ENCODE assay signal across 1 cellular context in genomic region chr4:184433258-184433892, GRCh38.
TF ChIP-seq lines count a peak whose summit lies in the region.

No MANE protein-coding gene starts in this region.

TF ChIP-seq in WTC11, 78 proteins besides CTCF, POLR2A, EP300 and RAD21 (continued from another document):
- TF ChIP-seq PREB (CRISPR knock-in tag; IDR thresholded peaks at IDR 0.05; ENCODE audit: borderline replicate concordance) = no peak
- TF ChIP-seq CREB1 (CRISPR knock-in tag; IDR thresholded peaks at IDR 0.05) = no peak
- TF ChIP-seq, protein P1, sequence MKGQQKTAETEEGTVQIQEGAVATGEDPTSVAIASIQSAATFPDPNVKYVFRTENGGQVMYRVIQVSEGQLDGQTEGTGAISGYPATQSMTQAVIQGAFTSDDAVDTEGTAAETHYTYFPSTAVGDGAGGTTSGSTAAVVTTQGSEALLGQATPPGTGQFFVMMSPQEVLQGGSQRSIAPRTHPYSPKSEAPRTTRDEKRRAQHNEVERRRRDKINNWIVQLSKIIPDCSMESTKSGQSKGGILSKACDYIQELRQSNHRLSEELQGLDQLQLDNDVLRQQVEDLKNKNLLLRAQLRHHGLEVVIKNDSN (CRISPR knock-in tag; IDR thresholded peaks at IDR 0.05) = no peak
- TF ChIP-seq, protein P2, sequence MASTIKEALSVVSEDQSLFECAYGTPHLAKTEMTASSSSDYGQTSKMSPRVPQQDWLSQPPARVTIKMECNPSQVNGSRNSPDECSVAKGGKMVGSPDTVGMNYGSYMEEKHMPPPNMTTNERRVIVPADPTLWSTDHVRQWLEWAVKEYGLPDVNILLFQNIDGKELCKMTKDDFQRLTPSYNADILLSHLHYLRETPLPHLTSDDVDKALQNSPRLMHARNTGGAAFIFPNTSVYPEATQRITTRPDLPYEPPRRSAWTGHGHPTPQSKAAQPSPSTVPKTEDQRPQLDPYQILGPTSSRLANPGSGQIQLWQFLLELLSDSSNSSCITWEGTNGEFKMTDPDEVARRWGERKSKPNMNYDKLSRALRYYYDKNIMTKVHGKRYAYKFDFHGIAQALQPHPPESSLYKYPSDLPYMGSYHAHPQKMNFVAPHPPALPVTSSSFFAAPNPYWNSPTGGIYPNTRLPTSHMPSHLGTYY (CRISPR knock-in tag; IDR thresholded peaks at IDR 0.05) = no peak
- TF ChIP-seq ZNF219 (CRISPR knock-in tag; IDR thresholded peaks at IDR 0.05; ENCODE audit: borderline replicate concordance) = no peak
